Comparison of ENCODE assay signal across 26 cellular contexts in genomic region chr10:86880971-86881370, GRCh38.
"Had no signal": no experiment of that assay in that cellular context is flagged by ENCODE, and none has a peak within 500 bp of the region (broad histone marks: within the 10 kb centered on the region; RNA-seq: fewer than 3 reads in every experiment).

No MANE protein-coding gene starts in this region.

- H2AFZ ChIP-seq: hepatocyte, neural progenitor cell, parathyroid adenoma had no signal

- H3K4me2 ChIP-seq: hepatocyte, neural progenitor cell had no signal

- ATAC-seq: esophagus mucosa; foreskin keratinocyte; gastroesophageal sphincter; heart left ventricle; left lung; naive thymus-derived CD4-positive, alpha-beta T cell; sciatic nerve; stimulated activated memory B cell treated with anti-CD40 and anti-IgM and Interleukin-4, amounts not matched to agents 10 μg/mL and 1 μg/mL and 100 μg/mL, for 72 hours had no signal

- DNase-seq: dorsolateral prefrontal cortex; effector CD4-positive, alpha-beta T cell; foreskin keratinocyte; heart left ventricle; kidney; left lung; mesenchymal stem cell; naive thymus-derived CD4-positive, alpha-beta T cell; stimulated activated CD4-positive, alpha-beta T cell treated with anti-CD3 and anti-CD28 coated beads, Interleukin-2, amount 100 ng/mL, for 24 hours; stimulated activated CD4-positive, alpha-beta T cell treated with anti-CD3 and anti-CD28 coated beads, Interleukin-4, amount 100 ng/mL, for 4 hours; transverse colon had no signal

- H3K79me2 ChIP-seq: parathyroid adenoma had no signal

- H3K9me3 Mint-ChIP-seq: mesothelial cell of epicardium; naive thymus-derived CD4-positive, alpha-beta T cell; nephron; neural progenitor cell; stimulated activated memory B cell treated with anti-CD40 and anti-IgM and Interleukin-4, amounts not matched to agents 10 μg/mL and 1 μg/mL and 100 μg/mL, for 72 hours; stimulated activated naive CD8-positive, alpha-beta T cell treated with anti-CD3 and anti-CD28 coated beads, Interleukin-15, Interleukin-2, amounts not matched to agents 100 ng/mL and 50 ng/mL, for 24 hours had no signal

- H3K27me3 Mint-ChIP-seq: naive thymus-derived CD4-positive, alpha-beta T cell; progenitor cell of endocrine pancreas; stimulated activated memory B cell treated with anti-CD40 and anti-IgM and Interleukin-4, amounts not matched to agents 10 μg/mL and 1 μg/mL and 100 μg/mL, for 72 hours; stimulated activated naive CD8-positive, alpha-beta T cell treated with anti-CD3 and anti-CD28 coated beads, Interleukin-15, Interleukin-2, amounts not matched to agents 100 ng/mL and 50 ng/mL, for 24 hours had no signal

- FAIRE-seq: colon, kidney had no signal

- H3K4me1 ChIP-seq: foreskin keratinocyte, left lung, neural progenitor cell, parathyroid adenoma, vagina had no signal

- H3K27me3 ChIP-seq: dorsolateral prefrontal cortex, foreskin keratinocyte, gastroesophageal sphincter, heart left ventricle, hepatocyte, left lung, neural progenitor cell, transverse colon, vagina had no signal

- H3K36me3 ChIP-seq: left lung, transverse colon had no signal

- H3K27ac ChIP-seq: dorsolateral prefrontal cortex, epithelial cell of prostate, foreskin keratinocyte, gastroesophageal sphincter, heart left ventricle, hepatocyte, left lung, neural progenitor cell, parathyroid adenoma, thoracic aorta, vagina had no signal

- H3K4me3 ChIP-seq: dorsolateral prefrontal cortex, gastroesophageal sphincter, heart left ventricle, hepatocyte, left lung, neural progenitor cell, thoracic aorta, transverse colon, vagina had no signal

- H3K9me3 ChIP-seq: gastroesophageal sphincter, heart left ventricle, left lung, thoracic aorta, transverse colon, vagina had no signal

- H3K4me3 Mint-ChIP-seq: mesothelial cell of epicardium; naive thymus-derived CD4-positive, alpha-beta T cell; nephron; neural progenitor cell; stimulated activated memory B cell treated with anti-CD40 and anti-IgM and Interleukin-4, amounts not matched to agents 10 μg/mL and 1 μg/mL and 100 μg/mL, for 72 hours; stimulated activated naive CD8-positive, alpha-beta T cell treated with anti-CD3 and anti-CD28 coated beads, Interleukin-15, Interleukin-2, amounts not matched to agents 100 ng/mL and 50 ng/mL, for 24 hours had no signal

- H3K9ac ChIP-seq: neural progenitor cell, parathyroid adenoma had no signal

- H3K27ac Mint-ChIP-seq: mesothelial cell of epicardium; naive thymus-derived CD4-positive, alpha-beta T cell; neural progenitor cell; progenitor cell of endocrine pancreas; stimulated activated memory B cell treated with anti-CD40 and anti-IgM and Interleukin-4, amounts not matched to agents 10 μg/mL and 1 μg/mL and 100 μg/mL, for 72 hours; stimulated activated naive CD8-positive, alpha-beta T cell treated with anti-CD3 and anti-CD28 coated beads, Interleukin-15, Interleukin-2, amounts not matched to agents 100 ng/mL and 50 ng/mL, for 24 hours had no signal
